15 cellular contexts compared by ENCODE assay signal in genomic region chr15:62783303-62783957, GRCh38.
DNase-seq lines count a peak whose midpoint lies in the region; ATAC-seq, FAIRE-seq and TF ChIP-seq lines count a peak whose summit lies in the region.
"Had no signal": no experiment of that assay in that cellular context is flagged by ENCODE, and none has a peak within 500 bp of the region (broad histone marks: within the 10 kb centered on the region; RNA-seq: fewer than 3 reads in every experiment).

No MANE protein-coding gene starts in this region.

- DNase-seq in Calu3 (peak; percentile 19), MG63 (peak; percentile 30), epithelial cell of esophagus (ENCODE audit: low read depth) (peak; percentile 58), pancreas (no peak), NCI-H1092 (lab: John Stamatoyannopoulos, UW) (no peak)
- DNase-seq in activated naive CD4-positive, alpha-beta T cell treated with anti-CD3 and anti-CD28 coated beads, Interleukin-2, amount 50 U/mL, for 72 hours (ENCODE audit: low spot score in 2 of 2): no peak
- DNase-seq: activated CD4-positive, alpha-beta memory T cell treated with anti-CD3 and anti-CD28 coated beads, Interleukin-2, amount 10 ng/mL, durations not matched to agents 7 days and 5 days; activated naive CD4-positive, alpha-beta T cell treated with anti-CD3 and anti-CD28 coated beads, Interleukin-2, amount 10 ng/mL, durations not matched to agents 7 days and 5 days; DMS79 treated with DMSO at 0.1 percent for 48 hours; NCI-H1417 treated with DMSO at 0.1 percent for 48 hours had no signal

- no TSS peak for BruUV-seq in Calu3 (replicated peaks; lab: Mats Ljungman, UMichigan)

- H3K27ac ChIP-seq in pancreas: peak overlapping the region in 3 of 4 donors; percentile 47 to 66 (median 62)

- peaks cover 11% of the 10 kb centered on the region for H3K36me3 Mint-ChIP-seq in Calu3 (ENCODE audit: insufficient read depth, unreplicated experiment)
- no peaks in the 10 kb centered on the region for H3K36me3 Mint-ChIP-seq in activated naive CD4-positive, alpha-beta T cell treated with anti-CD3 and anti-CD28 coated beads, Interleukin-2, amount 50 U/mL, for 72 hours
- H3K36me3 Mint-ChIP-seq: activated naive CD4-positive, alpha-beta T cell treated with anti-CD3 and anti-CD28 coated beads, Interleukin-2, amount 10 ng/mL, durations not matched to agents 7 days and 5 days had no signal

- no peaks in the 10 kb centered on the region for H3K27me3 ChIP-seq in MG63
- no peaks in the 10 kb centered on the region for H3K27me3 ChIP-seq in pancreas
- H3K27me3 ChIP-seq: vagina had no signal

- 91 to 95% methylated on average over 14 of the region's 14 CpGs for WGBS in pancreas, 2 donors

- no peak overlapping the region for H3K4me3 ChIP-seq in MG63
- H3K4me3 ChIP-seq in epithelial cell of esophagus (ENCODE audit: low read length): no peak overlapping the region
- H3K4me3 ChIP-seq in pancreas: no peak overlapping the region
- H3K4me3 ChIP-seq: vagina had no signal

- H3K4me1 ChIP-seq in pancreas: peaks cover 0 to 6% (median 0%) of the 10 kb centered on the region in 3 donors

- peaks cover 4% of the 10 kb centered on the region; the same call in 1 of the 2 replicates for H3K36me3 ChIP-seq in MG63
- H3K36me3 ChIP-seq in pancreas: no peaks in the 10 kb centered on the region

- peaks cover 49% of the 10 kb centered on the region for H3K4me1 Mint-ChIP-seq in Calu3 (ENCODE audit: low read depth, unreplicated experiment)
- H3K4me1 Mint-ChIP-seq: activated CD4-positive, alpha-beta memory T cell treated with anti-CD3 and anti-CD28 coated beads, Interleukin-2, amount 10 ng/mL, durations not matched to agents 7 days and 5 days; activated naive CD4-positive, alpha-beta T cell treated with anti-CD3 and anti-CD28 coated beads, Interleukin-2, amount 10 ng/mL, durations not matched to agents 7 days and 5 days had no signal

- H3K27ac Mint-ChIP-seq in Calu3 (ENCODE audit: unreplicated experiment): peak overlapping the region; percentile 30
- H3K27ac Mint-ChIP-seq in activated naive CD4-positive, alpha-beta T cell treated with anti-CD3 and anti-CD28 coated beads, Interleukin-2, amount 50 U/mL, for 72 hours: no peak overlapping the region
- H3K27ac Mint-ChIP-seq: activated CD4-positive, alpha-beta memory T cell treated with anti-CD3 and anti-CD28 coated beads, Interleukin-2, amount 10 ng/mL, durations not matched to agents 7 days and 5 days; activated naive CD4-positive, alpha-beta T cell treated with anti-CD3 and anti-CD28 coated beads, Interleukin-2, amount 10 ng/mL, durations not matched to agents 7 days and 5 days; T-helper 1 cell treated with Interleukin-12 subunit alpha and Interleukin-12 subunit beta and Interleukin-4 antibody, amounts not matched to agents 30 μg/mL and 1 μg/mL, for 36 hours had no signal

- intact Hi-C loops in Calu3 (cut with micrococcal nuclease; ENCODE audit: unreplicated experiment): loop anchor here (2.0 kb wide), 2 partner anchors 37 to 257 kb away; no protein-coding TSS in a partner anchor
- intact Hi-C loops in pancreas (cut with DNase I): loop anchor here in 2 of 3 donors (5.0 to 10.0 kb wide), 2 partner anchors 309 to 311 kb away; no protein-coding TSS in a partner anchor

- H3K27me3 Mint-ChIP-seq in Calu3 (ENCODE audit: unreplicated experiment): no peaks in the 10 kb centered on the region

- no peaks in the 10 kb centered on the region for H3K9me3 ChIP-seq in MG63
- no peaks in the 10 kb centered on the region for H3K9me3 ChIP-seq in pancreas
- H3K9me3 ChIP-seq: vagina had no signal

- no peak overlapping the region for H3K4me3 Mint-ChIP-seq in Calu3 (ENCODE audit: low read depth, unreplicated experiment)
- H3K4me3 Mint-ChIP-seq: activated CD4-positive, alpha-beta memory T cell treated with anti-CD3 and anti-CD28 coated beads, Interleukin-2, amount 10 ng/mL, durations not matched to agents 7 days and 5 days; activated naive CD4-positive, alpha-beta T cell treated with anti-CD3 and anti-CD28 coated beads, Interleukin-2, amount 10 ng/mL, durations not matched to agents 7 days and 5 days; T-helper 1 cell treated with Interleukin-12 subunit alpha and Interleukin-12 subunit beta and Interleukin-4 antibody, amounts not matched to agents 30 μg/mL and 1 μg/mL, for 36 hours had no signal

- TF ChIP-seq CTCF in Calu3 (IDR thresholded peaks at IDR 0.05; ENCODE audit: unreplicated experiment) (no peak), epithelial cell of esophagus (IDR thresholded peaks at IDR 0.05; ENCODE audit: insufficient read depth, low read depth, low read length, missing control alignments) (no peak), pancreas (IDR thresholded peaks at IDR 0.05) (no peak)

- no peaks in the 10 kb centered on the region for H3K9me3 Mint-ChIP-seq in Calu3 (ENCODE audit: low read depth, unreplicated experiment)
- no peaks in the 10 kb centered on the region for H3K9me3 Mint-ChIP-seq in activated naive CD4-positive, alpha-beta T cell treated with anti-CD3 and anti-CD28 coated beads, Interleukin-2, amount 50 U/mL, for 72 hours
- H3K9me3 Mint-ChIP-seq: activated CD4-positive, alpha-beta memory T cell treated with anti-CD3 and anti-CD28 coated beads, Interleukin-2, amount 10 ng/mL, durations not matched to agents 7 days and 5 days; activated naive CD4-positive, alpha-beta T cell treated with anti-CD3 and anti-CD28 coated beads, Interleukin-2, amount 10 ng/mL, durations not matched to agents 7 days and 5 days; T-helper 1 cell treated with Interleukin-12 subunit alpha and Interleukin-12 subunit beta and Interleukin-4 antibody, amounts not matched to agents 30 μg/mL and 1 μg/mL, for 36 hours had no signal

- CTCF ChIA-PET in Calu3 (lab: Charles Lee): interaction anchor here (1.2 to 3.6 kb wide), 5 partner anchors 70 to 374 kb away, joined by 3 to 34 read pairs (median 5); partner anchors contain the start of gene RPS27L

- FAIRE-seq in pancreas (lab: Jason Lieb, UNC): no peak

- no peak for ATAC-seq in pancreas
- ATAC-seq in GM21528 (IDR thresholded peaks at IDR 0.05; ENCODE audit: low FRiP score, unreplicated experiment): no peak
- no peak for ATAC-seq in activated naive CD4-positive, alpha-beta T cell treated with anti-CD3 and anti-CD28 coated beads, Interleukin-2, amount 50 U/mL, for 72 hours
- no peak for ATAC-seq in GM18511 (IDR thresholded peaks at IDR 0.05; ENCODE audit: unreplicated experiment)
- ATAC-seq: sciatic nerve had no signal

Comparison
In these comparisons a context has a peak if more than half of its experiments do, and no peak if none do; other contexts are left out.
1. DNase-seq: peak in Calu3 (single experiment), MG63 (single experiment) and epithelial cell of esophagus (single experiment); none in pancreas (0 of 6), activated naive CD4-positive, alpha-beta T cell treated with anti-CD3 and anti-CD28 coated beads, Interleukin-2, amount 50 U/mL, for 72 hours (0 of 2) and NCI-H1092 (single experiment).